In the genomic region with DNA sequence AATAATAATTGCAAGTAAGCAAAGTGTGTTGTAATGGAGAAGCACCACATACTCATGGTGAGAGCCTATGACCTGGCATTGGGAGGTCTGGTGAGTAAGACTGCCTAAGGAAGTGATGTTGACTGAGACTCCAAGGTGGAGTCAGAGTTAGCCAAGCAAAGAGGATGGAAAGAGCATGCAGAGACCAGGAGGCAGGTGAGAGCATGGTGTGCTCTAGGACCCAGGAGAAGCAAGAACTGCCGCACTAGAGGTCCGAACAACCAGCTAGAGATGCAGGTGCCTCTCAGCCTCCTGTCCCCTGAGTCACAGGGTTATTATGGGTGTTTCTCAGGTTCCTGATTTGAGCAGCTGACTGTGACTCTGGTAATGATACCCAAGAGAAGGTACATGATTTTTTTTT, we compare ENCODE assay signal across 1 cellular context.
TF ChIP-seq lines count a peak whose summit lies in the region.

No MANE protein-coding gene starts in this region.

TF ChIP-seq in K562, 482 proteins besides CTCF, POLR2A, EP300 and RAD21:
- TF ChIP-seq, protein P1, sequence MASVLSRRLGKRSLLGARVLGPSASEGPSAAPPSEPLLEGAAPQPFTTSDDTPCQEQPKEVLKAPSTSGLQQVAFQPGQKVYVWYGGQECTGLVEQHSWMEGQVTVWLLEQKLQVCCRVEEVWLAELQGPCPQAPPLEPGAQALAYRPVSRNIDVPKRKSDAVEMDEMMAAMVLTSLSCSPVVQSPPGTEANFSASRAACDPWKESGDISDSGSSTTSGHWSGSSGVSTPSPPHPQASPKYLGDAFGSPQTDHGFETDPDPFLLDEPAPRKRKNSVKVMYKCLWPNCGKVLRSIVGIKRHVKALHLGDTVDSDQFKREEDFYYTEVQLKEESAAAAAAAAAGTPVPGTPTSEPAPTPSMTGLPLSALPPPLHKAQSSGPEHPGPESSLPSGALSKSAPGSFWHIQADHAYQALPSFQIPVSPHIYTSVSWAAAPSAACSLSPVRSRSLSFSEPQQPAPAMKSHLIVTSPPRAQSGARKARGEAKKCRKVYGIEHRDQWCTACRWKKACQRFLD (CRISPR knock-in tag; IDR thresholded peaks at IDR 0.05): no peak
- TF ChIP-seq POLR2AphosphoS5 (IDR thresholded peaks at IDR 0.05; ENCODE audit: control insufficient read depth, insufficient read depth, low read depth, low read length): peak; percentile 56; the same call in 1 of the 2 replicates
- TF ChIP-seq, protein P2, sequence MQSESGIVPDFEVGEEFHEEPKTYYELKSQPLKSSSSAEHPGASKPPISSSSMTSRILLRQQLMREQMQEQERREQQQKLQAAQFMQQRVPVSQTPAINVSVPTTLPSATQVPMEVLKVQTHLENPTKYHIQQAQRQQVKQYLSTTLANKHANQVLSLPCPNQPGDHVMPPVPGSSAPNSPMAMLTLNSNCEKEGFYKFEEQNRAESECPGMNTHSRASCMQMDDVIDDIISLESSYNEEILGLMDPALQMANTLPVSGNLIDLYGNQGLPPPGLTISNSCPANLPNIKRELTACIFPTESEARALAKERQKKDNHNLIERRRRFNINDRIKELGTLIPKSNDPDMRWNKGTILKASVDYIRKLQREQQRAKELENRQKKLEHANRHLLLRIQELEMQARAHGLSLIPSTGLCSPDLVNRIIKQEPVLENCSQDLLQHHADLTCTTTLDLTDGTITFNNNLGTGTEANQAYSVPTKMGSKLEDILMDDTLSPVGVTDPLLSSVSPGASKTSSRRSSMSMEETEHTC (IDR thresholded peaks at IDR 0.05): no peak
- TF ChIP-seq SUPT5H (IDR thresholded peaks at IDR 0.05): peak; percentile 34; the same call in 1 of the 2 replicates
- TF ChIP-seq STAG1 (CRISPR knock-in tag; IDR thresholded peaks at IDR 0.05; ENCODE audit: borderline replicate concordance): no peak
- TF ChIP-seq MYNN (IDR thresholded peaks at IDR 0.05): no peak
- TF ChIP-seq MYNN (CRISPR knock-in tag; IDR thresholded peaks at IDR 0.05): no peak
- TF ChIP-seq POLR2B (IDR thresholded peaks at IDR 0.05; ENCODE audit: low read depth, partially characterized antibody): peak; percentile 8
- TF ChIP-seq GATAD2A (IDR thresholded peaks at IDR 0.05): no peak
- no peak for TF ChIP-seq RBFOX2 (IDR thresholded peaks at IDR 0.05; ENCODE audit: low read depth, low read length)
- TF ChIP-seq HSF4 (CRISPR knock-in tag; IDR thresholded peaks at IDR 0.05; ENCODE audit: borderline replicate concordance): no peak
- TF ChIP-seq DIDO1 (tag; IDR thresholded peaks at IDR 0.05; ENCODE audit: low read depth): no peak
- no peak for TF ChIP-seq ZNF311 (CRISPR knock-in tag; IDR thresholded peaks at IDR 0.05)
- TF ChIP-seq RBM22 (IDR thresholded peaks at IDR 0.05; ENCODE audit: low read depth, low read length, poor library complexity, severe bottlenecking): peak; percentile 15
- no peak for TF ChIP-seq MEF2D (tag; conservative IDR thresholded peaks at IDR 0.05; ENCODE audit: low read depth)
- no peak for TF ChIP-seq SMC3 (conservative IDR thresholded peaks at IDR 0.05; ENCODE audit: insufficient read depth, low read depth, low read length)
- TF ChIP-seq YBX1 (IDR thresholded peaks at IDR 0.05): no peak
- TF ChIP-seq RFX5 (IDR thresholded peaks at IDR 0.05; ENCODE audit: low read depth, low read length): no peak
- TF ChIP-seq ZKSCAN8 (CRISPR knock-in tag; IDR thresholded peaks at IDR 0.05): no peak
- TF ChIP-seq ETS2 (tag; IDR thresholded peaks at IDR 0.05; ENCODE audit: borderline replicate concordance, poor library complexity, severe bottlenecking): no peak
- TF ChIP-seq CCAR2 (IDR thresholded peaks at IDR 0.05; ENCODE audit: low read depth, low read length): no peak
TF ChIP-seq in K562: peak in this region for 4.
